13 cellular contexts compared by ENCODE assay signal in genomic region chr1:54289939-54290233, GRCh38.
A peak's percentile ranks its signal among the peaks of the same experiment; 100 is the strongest.
DNase-seq lines count a peak whose midpoint lies in the region; ATAC-seq and TF ChIP-seq lines count a peak whose summit lies in the region.
"Had no signal": no experiment of that assay in that cellular context is flagged by ENCODE, and none has a peak within 500 bp of the region (broad histone marks: within the 10 kb centered on the region; RNA-seq: fewer than 3 reads in every experiment).

No MANE protein-coding gene starts in this region.

- no peak for TF ChIP-seq POLR2A in upper lobe of left lung (IDR thresholded peaks at IDR 0.05)

- H3K27ac ChIP-seq in muscle layer of colon (ENCODE audit: low read depth, low read length) (peak overlapping the region; percentile 19), upper lobe of left lung (peak overlapping the region; percentile 7 to 61 (median 26))

- peak overlapping the region; percentile 84 for H3K27ac Mint-ChIP-seq in activated naive CD4-positive, alpha-beta T cell treated with anti-CD3 and anti-CD28 coated beads, Interleukin-2, amount 50 U/mL, for 24 hours
- H3K27ac Mint-ChIP-seq in activated naive CD8-positive, alpha-beta T cell treated with anti-CD3 and anti-CD28 coated beads, Interleukin-2, amount 10 ng/mL, durations not matched to agents 7 days and 5 days = peak overlapping the region; percentile 87

- H3K36me3 Mint-ChIP-seq in activated naive CD4-positive, alpha-beta T cell treated with anti-CD3 and anti-CD28 coated beads, Interleukin-2, amount 50 U/mL, for 24 hours = no peaks in the 10 kb centered on the region
- peaks cover 10% of the 10 kb centered on the region for H3K36me3 Mint-ChIP-seq in activated naive CD8-positive, alpha-beta T cell treated with anti-CD3 and anti-CD28 coated beads, Interleukin-2, amount 10 ng/mL, durations not matched to agents 7 days and 5 days

- no peak for TF ChIP-seq EP300 in upper lobe of left lung (IDR thresholded peaks at IDR 0.05)

- H3K9me3 Mint-ChIP-seq in activated naive CD4-positive, alpha-beta T cell treated with anti-CD3 and anti-CD28 coated beads, Interleukin-2, amount 50 U/mL, for 24 hours = no peaks in the 10 kb centered on the region
- no peaks in the 10 kb centered on the region for H3K9me3 Mint-ChIP-seq in activated naive CD8-positive, alpha-beta T cell treated with anti-CD3 and anti-CD28 coated beads, Interleukin-2, amount 10 ng/mL, durations not matched to agents 7 days and 5 days

- no peaks in the 10 kb centered on the region for H3K27me3 Mint-ChIP-seq in activated naive CD4-positive, alpha-beta T cell treated with anti-CD3 and anti-CD28 coated beads, Interleukin-2, amount 50 U/mL, for 24 hours
- no peaks in the 10 kb centered on the region for H3K27me3 Mint-ChIP-seq in activated naive CD8-positive, alpha-beta T cell treated with anti-CD3 and anti-CD28 coated beads, Interleukin-2, amount 10 ng/mL, durations not matched to agents 7 days and 5 days

- H3K9me3 ChIP-seq in muscle layer of colon (ENCODE audit: low read length) = no peaks in the 10 kb centered on the region
- no peaks in the 10 kb centered on the region for H3K9me3 ChIP-seq in upper lobe of left lung
- H3K9me3 ChIP-seq: heart right ventricle had no signal

- H3K27me3 ChIP-seq in muscle layer of colon (ENCODE audit: control insufficient read depth in 1 of 2, insufficient read depth in 2 of 2, low read length in 2 of 2) (no peaks in the 10 kb centered on the region), upper lobe of left lung (no peaks in the 10 kb centered on the region)
- H3K27me3 ChIP-seq: heart right ventricle had no signal

- H3K4me3 ChIP-seq in muscle layer of colon (ENCODE audit: low read depth in 1 of 2, low read length in 2 of 2) (no peak overlapping the region), upper lobe of left lung (no peak overlapping the region)
- H3K4me3 ChIP-seq: heart right ventricle had no signal

- TF ChIP-seq CTCF in upper lobe of left lung (IDR thresholded peaks at IDR 0.05) = no peak

- no peak for DNase-seq in activated naive CD4-positive, alpha-beta T cell (lab: John Stamatoyannopoulos, UW)
- no peak for DNase-seq in activated naive CD8-positive, alpha-beta T cell treated with anti-CD3 and anti-CD28 coated beads, Interleukin-2, amount 10 ng/mL, durations not matched to agents 7 days and 5 days
- DNase-seq in upper lobe of left lung = no peak
- DNase-seq in NCI-H1436 (lab: John Stamatoyannopoulos, UW) = no peak
- DNase-seq in activated gamma-delta T cell treated with Interleukin-2 at 50 U/mL for 16 hours = no peak
- DNase-seq: effector CD8-positive, alpha-beta T cell; heart right ventricle; mammary epithelial cell; NCI-H226; RPMI8226 had no signal

- POLR2A ChIA-PET in activated naive CD8-positive, alpha-beta T cell treated with anti-CD3 and anti-CD28 coated beads, Interleukin-2, amount 10 ng/mL, durations not matched to agents 7 days and 5 days (lab: Charles Lee) = interaction anchor here (0.8 to 3.4 kb wide), 5 partner anchors 9 to 116 kb away, joined by 3 to 19 read pairs (median 7); partner anchors contain the start of gene SSBP3

- H3K4me1 ChIP-seq in muscle layer of colon (ENCODE audit: insufficient read depth, low read length) = peaks cover 76% of the 10 kb centered on the region
- peaks cover 40 to 57% (median 45%) of the 10 kb centered on the region in 4 donors for H3K4me1 ChIP-seq in upper lobe of left lung

- H3K9ac ChIP-seq in muscle layer of colon (ENCODE audit: low read length) = no peak overlapping the region

- peaks cover 90% of the 10 kb centered on the region for H3K4me1 Mint-ChIP-seq in activated naive CD4-positive, alpha-beta T cell treated with anti-CD3 and anti-CD28 coated beads, Interleukin-2, amount 50 U/mL, for 24 hours
- H3K4me1 Mint-ChIP-seq in activated naive CD8-positive, alpha-beta T cell treated with anti-CD3 and anti-CD28 coated beads, Interleukin-2, amount 10 ng/mL, durations not matched to agents 7 days and 5 days = peaks cover 66% of the 10 kb centered on the region

- ATAC-seq in activated naive CD8-positive, alpha-beta T cell treated with anti-CD3 and anti-CD28 coated beads, Interleukin-2, amount 10 ng/mL, durations not matched to agents 7 days and 5 days (ENCODE audit: low read depth) = no peak
- ATAC-seq in upper lobe of left lung (ENCODE audit: low FRiP score in 2 of 2) (no peak), HG03175 (IDR thresholded peaks at IDR 0.05; ENCODE audit: unreplicated experiment) (no peak)
- ATAC-seq: heart right ventricle had no signal

- 48 to 67% methylated on average over 1 of the region's 1 CpG for WGBS in upper lobe of left lung, 2 donors

- H3K36me3 ChIP-seq in muscle layer of colon (ENCODE audit: insufficient read depth, low read length) (no peaks in the 10 kb centered on the region), upper lobe of left lung (no peaks in the 10 kb centered on the region)
- H3K36me3 ChIP-seq: heart right ventricle had no signal

- H3K4me3 Mint-ChIP-seq in activated naive CD4-positive, alpha-beta T cell treated with anti-CD3 and anti-CD28 coated beads, Interleukin-2, amount 50 U/mL, for 24 hours = no peak overlapping the region
- peak overlapping the region; percentile 76 for H3K4me3 Mint-ChIP-seq in activated naive CD8-positive, alpha-beta T cell treated with anti-CD3 and anti-CD28 coated beads, Interleukin-2, amount 10 ng/mL, durations not matched to agents 7 days and 5 days
